1 cellular context compared by ENCODE assay signal in genomic region chr10:80100861-80101695, GRCh38.
A peak's percentile ranks its signal among the peaks of the same experiment; 100 is the strongest.
TF ChIP-seq lines count a peak whose summit lies in the region.

No MANE protein-coding gene starts in this region.

TF ChIP-seq in H1, 55 proteins besides CTCF, POLR2A, EP300 and RAD21:
- TF ChIP-seq TAF7 (optimal IDR thresholded peaks at IDR 0.05; ENCODE audit: borderline replicate concordance, low read depth, low read length) (no peak), SP1 (IDR thresholded peaks at IDR 0.05; ENCODE audit: low read depth, low read length) (0 out of 2 replicates have a peak, but pooled peaks have one; percentile 53)
